ENCODE assay signal across 1 cellular context in the genomic region with DNA sequence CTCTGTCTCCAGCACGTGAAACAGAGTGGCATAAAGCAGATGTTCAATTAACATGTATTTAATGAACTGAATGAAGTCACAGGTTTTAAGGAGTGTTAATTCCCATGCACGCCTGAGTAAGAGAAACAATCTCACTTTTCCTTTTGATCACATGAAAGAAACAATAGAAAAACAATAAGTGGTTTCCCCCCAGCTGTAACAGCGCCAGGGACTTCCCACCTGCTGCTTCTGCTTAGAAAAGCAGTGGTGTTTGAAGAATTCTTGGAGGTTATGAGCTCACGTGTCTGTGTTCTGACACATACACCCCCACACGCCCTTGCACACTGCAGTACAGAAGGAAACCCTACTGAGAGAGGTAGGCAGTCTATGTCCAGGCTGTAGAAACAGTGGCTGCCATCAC.
TF ChIP-seq lines count a peak whose summit lies in the region.

No MANE protein-coding gene starts in this region.

TF ChIP-seq in HEK293, 187 proteins besides CTCF, POLR2A, EP300 and RAD21 (continued from another document):
- TF ChIP-seq, protein P1, sequence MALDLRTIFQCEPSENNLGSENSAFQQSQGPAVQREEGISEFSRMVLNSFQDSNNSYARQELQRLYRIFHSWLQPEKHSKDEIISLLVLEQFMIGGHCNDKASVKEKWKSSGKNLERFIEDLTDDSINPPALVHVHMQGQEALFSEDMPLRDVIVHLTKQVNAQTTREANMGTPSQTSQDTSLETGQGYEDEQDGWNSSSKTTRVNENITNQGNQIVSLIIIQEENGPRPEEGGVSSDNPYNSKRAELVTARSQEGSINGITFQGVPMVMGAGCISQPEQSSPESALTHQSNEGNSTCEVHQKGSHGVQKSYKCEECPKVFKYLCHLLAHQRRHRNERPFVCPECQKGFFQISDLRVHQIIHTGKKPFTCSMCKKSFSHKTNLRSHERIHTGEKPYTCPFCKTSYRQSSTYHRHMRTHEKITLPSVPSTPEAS (tag by site-specific recombination; IDR thresholded peaks at IDR 0.05) = no peak
- TF ChIP-seq, protein P2, sequence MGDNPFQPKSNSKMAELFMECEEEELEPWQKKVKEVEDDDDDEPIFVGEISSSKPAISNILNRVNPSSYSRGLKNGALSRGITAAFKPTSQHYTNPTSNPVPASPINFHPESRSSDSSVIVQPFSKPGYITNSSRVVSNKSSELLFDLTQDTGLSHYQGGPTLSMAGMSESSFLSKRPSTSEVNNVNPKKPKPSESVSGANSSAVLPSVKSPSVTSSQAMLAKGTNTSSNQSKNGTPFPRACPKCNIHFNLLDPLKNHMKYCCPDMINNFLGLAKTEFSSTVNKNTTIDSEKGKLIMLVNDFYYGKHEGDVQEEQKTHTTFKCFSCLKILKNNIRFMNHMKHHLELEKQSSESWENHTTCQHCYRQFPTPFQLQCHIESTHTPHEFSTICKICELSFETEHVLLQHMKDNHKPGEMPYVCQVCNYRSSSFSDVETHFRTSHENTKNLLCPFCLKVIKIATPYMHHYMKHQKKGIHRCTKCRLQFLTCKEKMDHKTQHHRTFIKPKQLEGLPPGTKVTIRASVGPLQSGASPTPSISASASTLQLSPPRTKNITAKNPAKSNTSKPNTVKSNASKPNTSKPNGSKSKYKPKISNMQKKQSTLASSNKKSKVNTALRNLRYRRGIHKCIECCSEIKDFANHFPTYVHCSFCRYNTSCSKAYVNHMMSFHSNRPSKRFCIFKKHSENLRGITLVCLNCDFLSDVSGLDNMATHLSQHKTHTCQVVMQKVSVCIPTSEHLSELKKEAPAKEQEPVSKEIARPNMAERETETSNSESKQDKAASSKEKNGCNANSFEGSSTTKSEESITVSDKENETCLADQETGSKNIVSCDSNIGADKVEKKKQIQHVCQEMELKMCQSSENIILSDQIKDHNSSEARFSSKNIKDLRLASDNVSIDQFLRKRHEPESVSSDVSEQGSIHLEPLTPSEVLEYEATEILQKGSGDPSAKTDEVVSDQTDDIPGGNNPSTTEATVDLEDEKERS (tag by site-specific recombination; IDR thresholded peaks at IDR 0.05) = no peak
- TF ChIP-seq HOXC10 (CRISPR knock-in tag; IDR thresholded peaks at IDR 0.05) = no peak
TF ChIP-seq in HEK293: peak in this region for 5.
